17 cellular contexts compared by ENCODE assay signal in the genomic region with DNA sequence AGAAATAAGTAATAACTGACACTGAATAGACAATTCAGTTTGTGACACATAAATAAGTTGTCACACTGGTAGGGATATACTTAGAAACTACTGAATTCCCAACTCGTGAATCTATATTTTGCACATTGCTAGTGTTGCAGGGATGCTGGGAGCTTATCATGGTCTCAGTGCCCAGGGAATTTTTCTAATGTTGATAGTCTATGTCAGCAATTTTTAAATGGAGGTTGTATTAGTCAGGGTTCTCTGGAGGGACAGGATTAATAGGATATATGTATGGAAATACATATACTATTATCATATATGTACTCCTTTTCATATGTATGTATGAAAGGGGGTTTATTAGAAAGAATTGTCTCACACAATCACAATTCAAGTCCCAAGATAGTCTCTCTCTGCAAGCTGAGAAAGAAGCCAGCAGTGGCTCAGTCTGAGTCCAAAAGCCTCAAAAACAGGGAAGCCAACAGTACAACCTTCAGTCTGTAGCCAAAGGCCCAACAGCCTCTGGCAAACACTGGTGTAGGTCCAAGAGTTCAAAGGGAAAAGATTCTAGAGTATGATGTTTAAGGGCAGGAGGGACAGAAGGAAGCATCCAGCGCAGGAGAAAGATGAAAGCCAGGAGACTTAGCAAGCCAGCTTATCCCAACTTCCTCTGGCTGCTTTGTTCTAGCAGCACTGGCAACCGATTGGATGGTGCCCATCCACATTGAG.
A peak's percentile ranks its signal among the peaks of the same experiment; 100 is the strongest.
DNase-seq lines count a peak whose midpoint lies in the region; ATAC-seq, FAIRE-seq and TF ChIP-seq lines count a peak whose summit lies in the region.
"Had no signal": no experiment of that assay in that cellular context is flagged by ENCODE, and none has a peak within 500 bp of the region (broad histone marks: within the 10 kb centered on the region; RNA-seq: fewer than 3 reads in every experiment).

No MANE protein-coding gene starts in this region.

- in situ Hi-C loops in GM23248 (cut with MboI), result no loop called here

- no peak overlapping the region for H4K91ac ChIP-seq in H1 (replicated peaks; ENCODE audit: insufficient read length, low read length)

- H4K20me1 ChIP-seq in GM23248 (ENCODE audit: insufficient read depth) (no peaks in the 10 kb centered on the region), MM.1S (ENCODE audit: insufficient read depth, low read length) (no peaks in the 10 kb centered on the region), H1 (replicated peaks in 1 of 2; ENCODE audit: control insufficient read depth in 1 of 2, insufficient read depth in 2 of 2, low read length in 2 of 2) (no peaks in the 10 kb centered on the region)
- H4K20me1 ChIP-seq: BLaER1 had no signal

- H2AFZ ChIP-seq in GM23248 (peak overlapping the region; percentile 33; the same call in 1 of the 2 replicates), MM.1S (ENCODE audit: low read length) (peak overlapping the region; percentile 28), H1 (ENCODE audit: low read length) (peak overlapping the region; percentile 78; the same call in 1 of the 2 replicates)

- no peak overlapping the region for H2BK15ac ChIP-seq in H1 (ENCODE audit: low read length)

- H2BK5ac ChIP-seq in H1 (ENCODE audit: low read depth, low read length), result peak overlapping the region; percentile 95; the same call in 1 of the 2 replicates

- H3K14ac ChIP-seq in H1 (ENCODE audit: insufficient read length), result no peak overlapping the region

- FAIRE-seq in H1 (lab: Jason Lieb, UNC), result no peak
- FAIRE-seq in D721Med (lab: Jason Lieb, UNC), result no peak

- H3K36me3 ChIP-seq in GM23248 (ENCODE audit: low read depth), result no peaks in the 10 kb centered on the region
- H3K36me3 ChIP-seq in MM.1S (replicated peaks; ENCODE audit: insufficient read depth, low read length), result no peaks in the 10 kb centered on the region
- peaks cover 0 to 16% (median 7%) of the 10 kb centered on the region in 4 experiments; a peak in 4 of 8 replicates for H3K36me3 ChIP-seq in H1 (ENCODE audit: control insufficient read depth in 2 of 4, insufficient read depth in 4 of 4, low read length in 3 of 4)
- H3K36me3 ChIP-seq in right lobe of liver, result no peaks in the 10 kb centered on the region
- H3K36me3 ChIP-seq: BLaER1, Peyer's patch had no signal

- POLR2A ChIA-PET in H1 (lab: Charles Lee; ENCODE audit: partially characterized antibody), result no interaction called here

- peak overlapping the region; percentile 21 for H3K18ac ChIP-seq in H1 (ENCODE audit: extremely low read depth, low read length)

- H3K4me2 ChIP-seq in GM23248 (ENCODE audit: unreplicated experiment) (no peak overlapping the region), MM.1S (ENCODE audit: low read depth, low read length) (no peak overlapping the region), H1 (ENCODE audit: insufficient read depth in 1 of 2, low read depth in 2 of 2, low read length in 2 of 2) (no peak overlapping the region)
- H3K4me2 ChIP-seq: BLaER1, SK-N-SH had no signal

- no peak for TF ChIP-seq EP300 in H1 (IDR thresholded peaks at IDR 0.05; ENCODE audit: borderline replicate concordance in 1 of 2, low read depth in 2 of 2, low read length in 2 of 2)

- H3K4me1 ChIP-seq in GM23248 (ENCODE audit: insufficient read depth) (peaks cover 7% of the 10 kb centered on the region; the same call in 1 of the 2 replicates), MM.1S (ENCODE audit: low read length) (peaks cover 34% of the 10 kb centered on the region), H1 (replicated peaks in 1 of 4; ENCODE audit: control insufficient read depth in 3 of 4, insufficient read depth in 4 of 4, low read length in 3 of 4) (peaks cover 2 to 10% (median 5%) of the 10 kb centered on the region in 4 experiments; a peak in 6 of 7 replicates), right lobe of liver (no peaks in the 10 kb centered on the region)
- H3K4me1 ChIP-seq: BLaER1, Peyer's patch had no signal

- H3K9me2 ChIP-seq in GM23248 (ENCODE audit: insufficient read depth) (no peaks in the 10 kb centered on the region), MM.1S (replicated peaks; ENCODE audit: insufficient read depth, low read length) (no peaks in the 10 kb centered on the region)
- H3K9me2 ChIP-seq: SK-N-SH had no signal

- no peak overlapping the region for H4K8ac ChIP-seq in H1 (ENCODE audit: extremely low read depth, insufficient read depth, low read length)

- peak overlapping the region; percentile 95 for H2BK120ac ChIP-seq in H1 (replicated peaks; ENCODE audit: low read depth, low read length)

- ATAC-seq in right lobe of liver, result peak; percentile 62 to 92 (median 68)

- H3K23ac ChIP-seq in H1 (ENCODE audit: insufficient read length), result no peak overlapping the region

- no peak for TF ChIP-seq POLR2A in H1 (IDR thresholded peaks at IDR 0.05; ENCODE audit: control extremely low read depth in 1 of 2, low read depth in 2 of 2, low read length in 2 of 2)
- no peak for TF ChIP-seq POLR2A in right lobe of liver (IDR thresholded peaks at IDR 0.05)

- H3K27ac ChIP-seq in GM23248 (no peak overlapping the region), MM.1S (ENCODE audit: low read length) (peak overlapping the region; percentile 92; the same call in 1 of the 2 replicates), H1 (ENCODE audit: low read depth, low read length) (peak overlapping the region; percentile 47; the same call in 1 of the 2 replicates), right lobe of liver (no peak overlapping the region)
- H3K27ac ChIP-seq: BLaER1, Peyer's patch had no signal

- no peak overlapping the region for H3K4ac ChIP-seq in H1 (replicated peaks; ENCODE audit: insufficient read length, low read depth, low read length)

- CTCF ChIA-PET in H1 (lab: Charles Lee; ENCODE audit: partially characterized antibody), result no interaction called here

- TF ChIP-seq CTCF in MM.1S (IDR thresholded peaks at IDR 0.05; ENCODE audit: low read length) (no peak), H1 (IDR thresholded peaks at IDR 0.05; ENCODE audit: control extremely low read depth in 1 of 3, insufficient read depth in 1 of 3, low read depth in 1 of 3, low read length in 3 of 3) (no peak), right lobe of liver (IDR thresholded peaks at IDR 0.05) (no peak), D721Med (IDR thresholded peaks at IDR 0.05; ENCODE audit: insufficient read depth, missing control alignments) (no peak)

- H3K79me2 ChIP-seq in GM23248 (ENCODE audit: insufficient read depth) (no peaks in the 10 kb centered on the region), MM.1S (ENCODE audit: low read length) (no peaks in the 10 kb centered on the region), H1 (ENCODE audit: control insufficient read depth in 1 of 2, insufficient read depth in 2 of 2, low read length in 2 of 2) (no peaks in the 10 kb centered on the region)

- H3K9me3 ChIP-seq in GM23248 (ENCODE audit: low read depth) (no peaks in the 10 kb centered on the region), MM.1S (replicated peaks; ENCODE audit: insufficient read depth, low read length) (no peaks in the 10 kb centered on the region), H1 (ENCODE audit: insufficient read depth in 2 of 2, low read depth in 1 of 2, low read length in 1 of 2) (peaks cover 8 to 21% of the 10 kb centered on the region in 2 experiments; a peak in 3 of 4 replicates), right lobe of liver (no peaks in the 10 kb centered on the region)
- H3K9me3 ChIP-seq: BLaER1, Peyer's patch, SK-N-SH had no signal

- H2BK20ac ChIP-seq in H1 (ENCODE audit: low read length), result peak overlapping the region; percentile 66; the same call in 1 of the 2 replicates

- no peak overlapping the region for H4K5ac ChIP-seq in H1 (ENCODE audit: insufficient read length, low read depth, low read length)

- no peak for DNase-seq in GM23248
- no peak for DNase-seq in MM.1S
- no peak for DNase-seq in H1 (ENCODE audit: low read depth in 1 of 2, low spot score in 2 of 2)
- no peak for DNase-seq in right lobe of liver
- DNase-seq in inferior parietal cortex (ENCODE audit: extremely low spot score), result no peak
- no peak for DNase-seq in activated CD8-positive, alpha-beta memory T cell treated with anti-CD3 and anti-CD28 coated beads, Interleukin-2, amount 50 U/mL, for 4 hours
- no peak for DNase-seq in D721Med (ENCODE audit: insufficient read length, low spot score)
- DNase-seq: CD4-positive, alpha-beta memory T cell; GF-D8; KBM-7; NCI-H1417; NCI-H1930; NCI-H226; Peyer's patch; SHP77; SK-N-SH had no signal

- 55 to 56% methylated on average over 3 of the region's 3 CpGs for WGBS in GM23248 (ENCODE audit: low coverage in 1 of 2, low lambda C conversion rate in 2 of 2, missing lambda C conversion rate in 2 of 2), 2 experiments
- WGBS in H1 (ENCODE audit: extremely low coverage in 1 of 2, insufficient coverage in 1 of 2, insufficient read length in 1 of 2, insufficient replicate concordance in 2 of 2, low coverage in 1 of 2, low lambda C conversion rate in 2 of 2, missing lambda C conversion rate in 1 of 2), 2 experiments, result 78% methylated on average over 3 of the region's 3 CpGs; no CpG with 5 or more reads in 1 of the 2 experiments
- WGBS in right lobe of liver (ENCODE audit: insufficient coverage, low coverage, low lambda C conversion rate, missing lambda C conversion rate), result 45% methylated on average over 2 of the region's 3 CpGs

- no peaks in the 10 kb centered on the region for H3K79me1 ChIP-seq in H1 (ENCODE audit: low read depth, low read length)

- H3K27me3 ChIP-seq in GM23248 (replicated peaks; ENCODE audit: insufficient read depth), result no peaks in the 10 kb centered on the region
- no peaks in the 10 kb centered on the region for H3K27me3 ChIP-seq in MM.1S (replicated peaks; ENCODE audit: insufficient read depth, low read length)
- no peaks in the 10 kb centered on the region for H3K27me3 ChIP-seq in H1 (replicated peaks in 1 of 4; ENCODE audit: control insufficient read depth in 3 of 4, extremely low read depth in 1 of 4, insufficient read depth in 3 of 4, low read length in 3 of 4)
- H3K27me3 ChIP-seq in right lobe of liver, result no peaks in the 10 kb centered on the region
- H3K27me3 ChIP-seq: BLaER1, Peyer's patch had no signal

- H2AK5ac ChIP-seq in H1 (ENCODE audit: low read depth, low read length), result no peak overlapping the region

- H3K4me3 ChIP-seq in GM23248 (no peak overlapping the region), MM.1S (ENCODE audit: low read length) (no peak overlapping the region), H1 (ENCODE audit: extremely low read depth in 1 of 4, insufficient read depth in 2 of 4, low read depth in 3 of 4, low read length in 4 of 4) (no peak overlapping the region), right lobe of liver (no peak overlapping the region)
- H3K4me3 ChIP-seq: BLaER1, Peyer's patch had no signal

- H2BK12ac ChIP-seq in H1 (ENCODE audit: low read depth, low read length), result peak overlapping the region; percentile 90

- H3F3A ChIP-seq in GM23248 (ENCODE audit: insufficient read depth) (no peaks in the 10 kb centered on the region), MM.1S (ENCODE audit: insufficient read depth, low read length) (no peaks in the 10 kb centered on the region)

- no peak overlapping the region for H3K9ac ChIP-seq in GM23248
- H3K9ac ChIP-seq in MM.1S (ENCODE audit: low read length), result no peak overlapping the region
- no peak overlapping the region for H3K9ac ChIP-seq in H1 (replicated peaks in 1 of 4; ENCODE audit: extremely low read depth in 1 of 4, low read depth in 3 of 4, low read length in 3 of 4)
- H3K9ac ChIP-seq: BLaER1, SK-N-SH had no signal

- TF ChIP-seq RAD21 in H1 (IDR thresholded peaks at IDR 0.05 in 1 of 2, conservative IDR thresholded peaks at IDR 0.05 in 1 of 2; ENCODE audit: low read depth in 2 of 2, low read length in 2 of 2), result no peak

- intact Hi-C loops in right lobe of liver (cut with DNase I), result no loop called here

- no peaks in the 10 kb centered on the region for H3K23me2 ChIP-seq in H1 (ENCODE audit: low read depth, low read length)

- no peak overlapping the region for H3K56ac ChIP-seq in H1 (replicated peaks; ENCODE audit: insufficient read length, low read depth, low read length)

Comparison
In these comparisons a context has a peak if more than half of its experiments do, and no peak if none do; other contexts are left out.
1. H2AFZ ChIP-seq: peak in every context shown above with its lines; median percentile 78 in H1; 33 in GM23248; 28 in MM.1S.
2. H3K27ac ChIP-seq: peak in MM.1S (single experiment) and H1 (single experiment); none in GM23248 (single experiment) and right lobe of liver (0 of 3).